Comparison of ENCODE assay signal across 11 cellular contexts in the genomic region with DNA sequence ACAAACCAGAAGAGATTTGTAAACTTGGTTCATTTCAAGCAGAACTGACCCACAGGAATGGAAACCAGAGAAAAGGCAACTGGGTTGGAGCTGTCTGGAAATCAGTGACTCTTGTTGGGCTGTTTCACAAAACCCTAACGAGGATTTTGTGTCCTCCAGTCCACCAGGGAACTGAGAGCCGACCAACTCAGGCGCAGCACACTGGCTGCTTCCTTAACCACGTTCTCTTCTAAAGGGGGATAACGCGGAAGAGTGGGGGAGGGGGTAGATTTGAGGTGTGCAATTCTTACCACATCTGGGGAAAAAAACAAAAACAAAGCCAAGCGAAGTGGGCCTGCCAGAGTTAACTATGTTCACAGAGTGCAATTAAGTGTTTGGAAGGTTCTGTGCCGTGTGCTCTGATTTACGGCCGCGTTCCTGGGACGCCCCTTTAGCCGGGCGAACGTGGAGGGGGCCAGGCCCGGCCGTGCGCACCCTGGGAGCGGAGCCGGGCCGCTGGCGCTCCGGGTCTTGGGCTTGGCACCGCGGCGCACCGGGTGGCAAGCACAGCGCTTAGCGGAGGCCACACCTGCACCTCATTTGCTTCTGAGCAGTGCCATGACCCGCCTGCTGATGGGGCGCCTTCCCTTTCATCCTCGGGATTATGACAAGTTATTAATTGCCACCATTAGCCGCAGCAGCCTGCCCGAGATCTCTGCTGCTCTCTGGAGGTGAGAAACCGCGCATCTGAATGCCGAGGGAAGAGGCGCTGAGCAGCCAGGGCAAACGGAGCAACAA.
DNase-seq lines count a peak whose midpoint lies in the region; ATAC-seq and TF ChIP-seq lines count a peak whose summit lies in the region.
"Had no signal": no experiment of that assay in that cellular context is flagged by ENCODE, and none has a peak within 500 bp of the region (broad histone marks: within the 10 kb centered on the region; RNA-seq: fewer than 3 reads in every experiment).

No MANE protein-coding gene starts in this region.

- peak overlapping the region; percentile 46 for H3K4me3 ChIP-seq in brain microvascular endothelial cell (ENCODE audit: low read depth, low read length)
- H3K4me3 ChIP-seq in kidney epithelial cell (ENCODE audit: low read depth, low read length) = peak overlapping the region; percentile 37
- peak overlapping the region in 1 of 3 donors; percentile 17 for H3K4me3 ChIP-seq in thyroid gland (replicated peaks in 1 of 3)
- H3K4me3 ChIP-seq: SK-N-MC had no signal

- no peaks in the 10 kb centered on the region for H3K9me3 ChIP-seq in thyroid gland

- peaks cover 27% of the 10 kb centered on the region for H3K27me3 ChIP-seq in brain microvascular endothelial cell (replicated peaks)
- peaks cover 14% of the 10 kb centered on the region for H3K27me3 ChIP-seq in kidney epithelial cell (ENCODE audit: control insufficient read depth, insufficient read depth, low read length)
- H3K27me3 ChIP-seq in thyroid gland = no peaks in the 10 kb centered on the region

- H3K4me1 ChIP-seq in thyroid gland = peaks cover 0 to 3% of the 10 kb centered on the region in 2 donors

- H3K27ac ChIP-seq in brain microvascular endothelial cell = no peak overlapping the region
- H3K27ac ChIP-seq in thyroid gland = no peak overlapping the region
- H3K27ac ChIP-seq: SK-N-MC had no signal

- no peak for TF ChIP-seq POLR2A in thyroid gland (IDR thresholded peaks at IDR 0.05)

- no peak for ATAC-seq in GM18867 (IDR thresholded peaks at IDR 0.05; ENCODE audit: unreplicated experiment)
- ATAC-seq: CD8-positive, alpha-beta T cell had no signal

- DNase-seq in NCI-H82 (lab: John Stamatoyannopoulos, UW) (peak; percentile 75), NCI-H82 treated with DMSO at 0.1 percent for 48 hours (lab: John Stamatoyannopoulos, UW; ENCODE audit: unreplicated experiment) (no peak), brain microvascular endothelial cell (no peak), kidney epithelial cell (ENCODE audit: low read depth) (no peak), thyroid gland (peak; percentile 32 to 52)
- DNase-seq in NK-92 treated with Interleukin-12 subunit alpha and Interleukin-12 subunit beta, amount 100 ng/mL, for 24 hours (lab: John Stamatoyannopoulos, UW) = no peak
- no peak for DNase-seq in stimulated activated CD4-positive, alpha-beta T cell treated with anti-CD3 and anti-CD28 coated beads, Interleukin-12 subunit alpha, Interleukin-12 subunit beta, amount 100 ng/mL, for 4 hours
- DNase-seq: CD8-positive, alpha-beta T cell; foreskin melanocyte had no signal

- TF ChIP-seq CTCF in brain microvascular endothelial cell (IDR thresholded peaks at IDR 0.05; ENCODE audit: low read depth, low read length, missing control alignments) (peak; percentile 56), kidney epithelial cell (IDR thresholded peaks at IDR 0.05; ENCODE audit: insufficient read depth, low read length, poor library complexity, severe bottlenecking) (peak; percentile 60), thyroid gland (IDR thresholded peaks at IDR 0.05) (peak in 4 of 6 experiments; percentile 20 to 50 (median 47))

- in situ Hi-C loops in brain microvascular endothelial cell (cut with HindIII; ENCODE audit: low pct_ligation_motif_present, low sequenced_read_pairs) = no loop called here

- no peaks in the 10 kb centered on the region for H3K36me3 ChIP-seq in brain microvascular endothelial cell (replicated peaks)
- no peaks in the 10 kb centered on the region for H3K36me3 ChIP-seq in kidney epithelial cell (ENCODE audit: control insufficient read depth, insufficient read depth, low read length)
- H3K36me3 ChIP-seq in thyroid gland = no peaks in the 10 kb centered on the region

- intact Hi-C loops in thyroid gland (cut with DNase I) = no loop called here

- WGBS in thyroid gland, 2 donors = 6 to 9% methylated on average over 37 to 39 of the region's 39 CpGs

Comparison
In these comparisons a context has a peak if more than half of its experiments do, and no peak if none do; other contexts are left out.
1. DNase-seq: peak in NCI-H82 (single experiment) and thyroid gland (2 of 2); none in NCI-H82 treated with DMSO at 0.1 percent for 48 hours (single experiment), brain microvascular endothelial cell (single experiment), kidney epithelial cell (single experiment), NK-92 treated with Interleukin-12 subunit alpha and Interleukin-12 subunit beta, amount 100 ng/mL, for 24 hours (single experiment) and stimulated activated CD4-positive, alpha-beta T cell treated with anti-CD3 and anti-CD28 coated beads, Interleukin-12 subunit alpha, Interleukin-12 subunit beta, amount 100 ng/mL, for 4 hours (single experiment).
2. Peak in every context shown above with its lines, with median percentiles within 50 percentile points of each other: CTCF ChIP-seq.